In the genomic region with DNA sequence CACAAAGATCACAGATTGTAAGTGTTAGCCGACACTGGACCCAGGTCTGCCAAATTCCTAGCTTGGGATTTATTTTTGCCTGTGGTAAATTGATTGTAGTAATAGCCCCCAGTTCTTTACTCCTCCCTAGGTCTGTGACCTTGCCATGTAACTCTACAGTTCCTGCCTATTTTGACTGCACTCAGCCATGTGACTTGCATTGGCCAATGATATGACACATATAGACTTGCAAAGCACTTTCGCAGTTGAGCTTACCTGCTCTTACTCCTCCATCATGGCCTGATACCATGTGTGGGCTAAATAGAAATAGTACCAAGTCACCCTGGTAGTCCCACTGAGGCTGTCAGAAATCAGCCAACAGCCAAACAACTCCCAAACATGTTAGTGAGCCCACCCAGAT, we compare ENCODE assay signal across 15 cellular contexts.
DNase-seq lines count a peak whose midpoint lies in the region; ATAC-seq, FAIRE-seq and TF ChIP-seq lines count a peak whose summit lies in the region.
"Had no signal": no experiment of that assay in that cellular context is flagged by ENCODE, and none has a peak within 500 bp of the region (broad histone marks: within the 10 kb centered on the region; RNA-seq: fewer than 3 reads in every experiment).

No MANE protein-coding gene starts in this region.

- peak; percentile 20 for FAIRE-seq in HTR-8/SVneo (lab: Jason Lieb, UNC)
- FAIRE-seq: GM12878 had no signal

- no peak for DNase-seq in HTR-8/SVneo (ENCODE audit: insufficient read length, low spot score)
- DNase-seq in WTC11 (ENCODE audit: low spot score): no peak
- no peak for DNase-seq in neural progenitor cell (ENCODE audit: low spot score)
- DNase-seq in stimulated activated CD4-positive, alpha-beta T cell treated with anti-CD3 and anti-CD28 coated beads, Interleukin-4, amount 100 ng/mL, for 24 hours: no peak
- DNase-seq: C1 segment of cervical spinal cord; Caco-2; CD4-positive, alpha-beta memory T cell; DMS153; EL; GDM1; H9 had no signal

- peaks cover 18% of the 10 kb centered on the region for H3K4me1 Mint-ChIP-seq in WTC11
- H3K4me1 Mint-ChIP-seq in neural progenitor cell: no peaks in the 10 kb centered on the region
- no peaks in the 10 kb centered on the region for H3K4me1 Mint-ChIP-seq in stimulated activated memory B cell treated with anti-CD40 and anti-IgM and Interleukin-4, amounts not matched to agents 10 μg/mL and 1 μg/mL and 100 μg/mL, for 72 hours
- H3K4me1 Mint-ChIP-seq: CD4-positive, alpha-beta memory T cell had no signal

- H3K27ac Mint-ChIP-seq in WTC11 (0 out of 2 replicates have a peak overlapping the region, but pooled peaks have one; percentile 60), neural progenitor cell (no peak overlapping the region)
- H3K27ac Mint-ChIP-seq in stimulated activated memory B cell treated with anti-CD40 and anti-IgM and Interleukin-4, amounts not matched to agents 10 μg/mL and 1 μg/mL and 100 μg/mL, for 72 hours: no peak overlapping the region
- H3K27ac Mint-ChIP-seq: CD4-positive, alpha-beta memory T cell; H9 had no signal

- no peaks in the 10 kb centered on the region for H3K4me1 ChIP-seq in neural progenitor cell
- H3K4me1 ChIP-seq: Caco-2 had no signal

- H3K9ac ChIP-seq in neural progenitor cell: no peak overlapping the region

- no peaks in the 10 kb centered on the region for H3K79me2 ChIP-seq in neural progenitor cell (ENCODE audit: low read depth)

- H3K27me3 Mint-ChIP-seq in WTC11 (ENCODE audit: low read depth) (no peaks in the 10 kb centered on the region), neural progenitor cell (ENCODE audit: insufficient read depth, low read depth) (no peaks in the 10 kb centered on the region)
- H3K27me3 Mint-ChIP-seq in stimulated activated memory B cell treated with anti-CD40 and anti-IgM and Interleukin-4, amounts not matched to agents 10 μg/mL and 1 μg/mL and 100 μg/mL, for 72 hours: no peaks in the 10 kb centered on the region

- no peaks in the 10 kb centered on the region for H3F3A ChIP-seq in neural progenitor cell (ENCODE audit: low read depth)

- ATAC-seq in WTC11 (no peak), SK-N-SH treated with all-trans-retinoic acid at 6 μM for 48 hours (no peak)
- ATAC-seq in stimulated activated memory B cell treated with anti-CD40 and anti-IgM and Interleukin-4, amounts not matched to agents 10 μg/mL and 1 μg/mL and 100 μg/mL, for 72 hours: no peak
- ATAC-seq: GM12878, HCT116 had no signal

- no peaks in the 10 kb centered on the region for H4K20me1 ChIP-seq in neural progenitor cell (ENCODE audit: low read depth)

- CTCF ChIA-PET in WTC11 (lab: Charles Lee): no interaction called here

- TF ChIP-seq CTCF in WTC11 (IDR thresholded peaks at IDR 0.05) (no peak), neural progenitor cell (IDR thresholded peaks at IDR 0.05) (no peak)

- no peaks in the 10 kb centered on the region for H3K9me3 ChIP-seq in neural progenitor cell (ENCODE audit: low read depth)

- POLR2A ChIA-PET in WTC11 (lab: Charles Lee): no interaction called here

- H3K4me2 ChIP-seq in neural progenitor cell: no peak overlapping the region

- H3K4me3 Mint-ChIP-seq in WTC11 (no peak overlapping the region), neural progenitor cell (no peak overlapping the region)
- no peak overlapping the region for H3K4me3 Mint-ChIP-seq in stimulated activated memory B cell treated with anti-CD40 and anti-IgM and Interleukin-4, amounts not matched to agents 10 μg/mL and 1 μg/mL and 100 μg/mL, for 72 hours
- H3K4me3 Mint-ChIP-seq: CD4-positive, alpha-beta memory T cell; H9 had no signal

- H2AFZ ChIP-seq in neural progenitor cell (replicated peaks): peak overlapping the region; percentile 45

- H3K4me3 ChIP-seq in neural progenitor cell: no peak overlapping the region
- H3K4me3 ChIP-seq: GM12878 had no signal

- H3K9me3 Mint-ChIP-seq in WTC11 (peaks cover 6% of the 10 kb centered on the region; the same call in 1 of the 2 replicates), neural progenitor cell (no peaks in the 10 kb centered on the region)
- no peaks in the 10 kb centered on the region for H3K9me3 Mint-ChIP-seq in stimulated activated memory B cell treated with anti-CD40 and anti-IgM and Interleukin-4, amounts not matched to agents 10 μg/mL and 1 μg/mL and 100 μg/mL, for 72 hours
- H3K9me3 Mint-ChIP-seq: CD4-positive, alpha-beta memory T cell; H9 had no signal

- H3K27me3 ChIP-seq in neural progenitor cell: no peaks in the 10 kb centered on the region

- no peaks in the 10 kb centered on the region for H3K36me3 ChIP-seq in neural progenitor cell

- H3K27ac ChIP-seq in neural progenitor cell: no peak overlapping the region

- H3K36me3 Mint-ChIP-seq in WTC11 (no peaks in the 10 kb centered on the region), neural progenitor cell (no peaks in the 10 kb centered on the region)
- no peaks in the 10 kb centered on the region for H3K36me3 Mint-ChIP-seq in stimulated activated memory B cell treated with anti-CD40 and anti-IgM and Interleukin-4, amounts not matched to agents 10 μg/mL and 1 μg/mL and 100 μg/mL, for 72 hours
- H3K36me3 Mint-ChIP-seq: CD4-positive, alpha-beta memory T cell had no signal

TF ChIP-seq in WTC11, 78 proteins besides CTCF, POLR2A, EP300 and RAD21 (continues in another document):
- TF ChIP-seq EMX1 (CRISPR knock-in tag; IDR thresholded peaks at IDR 0.05) (no peak), RELA (CRISPR knock-in tag; IDR thresholded peaks at IDR 0.05; ENCODE audit: borderline replicate concordance) (no peak), JAZF1 (CRISPR knock-in tag; IDR thresholded peaks at IDR 0.05) (no peak), ZNF423 (CRISPR knock-in tag; IDR thresholded peaks at IDR 0.05) (no peak)
- TF ChIP-seq, protein P1, sequence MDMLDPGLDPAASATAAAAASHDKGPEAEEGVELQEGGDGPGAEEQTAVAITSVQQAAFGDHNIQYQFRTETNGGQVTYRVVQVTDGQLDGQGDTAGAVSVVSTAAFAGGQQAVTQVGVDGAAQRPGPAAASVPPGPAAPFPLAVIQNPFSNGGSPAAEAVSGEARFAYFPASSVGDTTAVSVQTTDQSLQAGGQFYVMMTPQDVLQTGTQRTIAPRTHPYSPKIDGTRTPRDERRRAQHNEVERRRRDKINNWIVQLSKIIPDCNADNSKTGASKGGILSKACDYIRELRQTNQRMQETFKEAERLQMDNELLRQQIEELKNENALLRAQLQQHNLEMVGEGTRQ (CRISPR knock-in tag; IDR thresholded peaks at IDR 0.05): peak; percentile 53; the same call in 1 of the 2 replicates
- TF ChIP-seq, protein P2, sequence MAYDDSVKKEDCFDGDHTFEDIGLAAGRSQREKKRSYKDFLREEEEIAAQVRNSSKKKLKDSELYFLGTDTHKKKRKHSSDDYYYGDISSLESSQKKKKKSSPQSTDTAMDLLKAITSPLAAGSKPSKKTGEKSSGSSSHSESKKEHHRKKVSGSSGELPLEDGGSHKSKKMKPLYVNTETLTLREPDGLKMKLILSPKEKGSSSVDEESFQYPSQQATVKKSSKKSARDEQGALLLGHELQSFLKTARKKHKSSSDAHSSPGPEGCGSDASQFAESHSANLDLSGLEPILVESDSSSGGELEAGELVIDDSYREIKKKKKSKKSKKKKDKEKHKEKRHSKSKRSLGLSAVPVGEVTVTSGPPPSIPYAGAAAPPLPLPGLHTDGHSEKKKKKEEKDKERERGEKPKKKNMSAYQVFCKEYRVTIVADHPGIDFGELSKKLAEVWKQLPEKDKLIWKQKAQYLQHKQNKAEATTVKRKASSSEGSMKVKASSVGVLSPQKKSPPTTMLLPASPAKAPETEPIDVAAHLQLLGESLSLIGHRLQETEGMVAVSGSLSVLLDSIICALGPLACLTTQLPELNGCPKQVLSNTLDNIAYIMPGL (CRISPR knock-in tag; IDR thresholded peaks at IDR 0.05): no peak

TF ChIP-seq in SK-N-SH treated with all-trans-retinoic acid at 6 μM for 48 hours, 23 proteins besides CTCF, POLR2A, EP300 and RAD21 (continues in another document):
- TF ChIP-seq ZNF565 (CRISPR knock-in tag; conservative IDR thresholded peaks at IDR 0.05; ENCODE audit: low read depth) (no peak), ZNF8 (CRISPR knock-in tag; IDR thresholded peaks at IDR 0.05) (no peak), GLIS3 (CRISPR knock-in tag; IDR thresholded peaks at IDR 0.05) (no peak), TCF4 (CRISPR knock-in tag; IDR thresholded peaks at IDR 0.05; ENCODE audit: borderline replicate concordance) (no peak)
- TF ChIP-seq, protein P3, sequence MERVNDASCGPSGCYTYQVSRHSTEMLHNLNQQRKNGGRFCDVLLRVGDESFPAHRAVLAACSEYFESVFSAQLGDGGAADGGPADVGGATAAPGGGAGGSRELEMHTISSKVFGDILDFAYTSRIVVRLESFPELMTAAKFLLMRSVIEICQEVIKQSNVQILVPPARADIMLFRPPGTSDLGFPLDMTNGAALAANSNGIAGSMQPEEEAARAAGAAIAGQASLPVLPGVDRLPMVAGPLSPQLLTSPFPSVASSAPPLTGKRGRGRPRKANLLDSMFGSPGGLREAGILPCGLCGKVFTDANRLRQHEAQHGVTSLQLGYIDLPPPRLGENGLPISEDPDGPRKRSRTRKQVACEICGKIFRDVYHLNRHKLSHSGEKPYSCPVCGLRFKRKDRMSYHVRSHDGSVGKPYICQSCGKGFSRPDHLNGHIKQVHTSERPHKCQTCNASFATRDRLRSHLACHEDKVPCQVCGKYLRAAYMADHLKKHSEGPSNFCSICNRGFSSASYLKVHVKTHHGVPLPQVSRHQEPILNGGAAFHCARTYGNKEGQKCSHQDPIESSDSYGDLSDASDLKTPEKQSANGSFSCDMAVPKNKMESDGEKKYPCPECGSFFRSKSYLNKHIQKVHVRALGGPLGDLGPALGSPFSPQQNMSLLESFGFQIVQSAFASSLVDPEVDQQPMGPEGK (CRISPR knock-in tag; IDR thresholded peaks at IDR 0.05; ENCODE audit: borderline replicate concordance): no peak
- TF ChIP-seq, protein P4, sequence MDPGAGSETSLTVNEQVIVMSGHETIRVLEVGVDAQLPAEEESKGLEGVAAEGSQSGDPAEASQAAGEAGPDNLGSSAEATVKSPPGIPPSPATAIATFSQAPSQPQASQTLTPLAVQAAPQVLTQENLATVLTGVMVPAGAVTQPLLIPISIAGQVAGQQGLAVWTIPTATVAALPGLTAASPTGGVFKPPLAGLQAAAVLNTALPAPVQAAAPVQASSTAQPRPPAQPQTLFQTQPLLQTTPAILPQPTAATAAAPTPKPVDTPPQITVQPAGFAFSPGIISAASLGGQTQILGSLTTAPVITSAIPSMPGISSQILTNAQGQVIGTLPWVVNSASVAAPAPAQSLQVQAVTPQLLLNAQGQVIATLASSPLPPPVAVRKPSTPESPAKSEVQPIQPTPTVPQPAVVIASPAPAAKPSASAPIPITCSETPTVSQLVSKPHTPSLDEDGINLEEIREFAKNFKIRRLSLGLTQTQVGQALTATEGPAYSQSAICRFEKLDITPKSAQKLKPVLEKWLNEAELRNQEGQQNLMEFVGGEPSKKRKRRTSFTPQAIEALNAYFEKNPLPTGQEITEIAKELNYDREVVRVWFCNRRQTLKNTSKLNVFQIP (CRISPR knock-in tag; IDR thresholded peaks at IDR 0.05; ENCODE audit: borderline replicate concordance, low read depth): no peak
